ENCODE assay signal across 26 cellular contexts in the genomic region with DNA sequence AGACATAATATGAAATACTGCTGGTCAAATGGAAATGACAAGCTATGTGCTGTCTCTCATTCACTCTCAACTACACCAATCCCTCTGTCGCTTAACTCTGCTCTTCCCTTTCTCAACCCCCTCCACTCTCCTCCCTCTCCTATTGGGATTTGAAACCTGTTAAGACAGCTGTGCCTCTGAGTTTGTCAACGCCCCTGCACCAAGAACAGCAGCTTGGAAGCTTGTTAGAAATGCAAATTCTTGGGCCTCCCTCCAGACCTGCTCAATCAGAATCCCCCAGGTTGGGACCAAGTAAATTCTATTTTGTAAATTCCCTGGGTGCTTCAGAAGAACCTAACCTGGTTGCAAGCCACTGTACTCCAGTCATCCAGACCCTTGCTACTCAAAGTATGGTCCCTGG.
"Had no signal": no experiment of that assay in that cellular context is flagged by ENCODE, and none has a peak within 500 bp of the region (broad histone marks: within the 10 kb centered on the region; RNA-seq: fewer than 3 reads in every experiment).

No MANE protein-coding gene starts in this region.

- H3K36me3 ChIP-seq: brain microvascular endothelial cell, esophagus muscularis mucosa, left lung, lower lobe of right lung, tibial nerve, WERI-Rb-1 had no signal

- H3K27ac Mint-ChIP-seq: activated T-cell treated with anti-CD3 and anti-CD28 coated beads, Interleukin-2, amount 50 U/mL, for 24 hours; naive thymus-derived CD8-positive, alpha-beta T cell had no signal

- H3K4me3 ChIP-seq: coronary artery, dorsolateral prefrontal cortex, esophagus muscularis mucosa, left lung, lower lobe of right lung, tibial nerve had no signal

- H3K27me3 ChIP-seq: tibial nerve had no signal

- DNase-seq: activated CD4-positive, alpha-beta T cell treated with anti-CD3 and anti-CD28 coated beads for 48 hours; activated CD4-positive, alpha-beta T cell treated with anti-CD3 and anti-CD28 coated beads, Interleukin-2, amount 50 U/mL, for 48 hours; activated CD8-positive, alpha-beta memory T cell treated with anti-CD3 and anti-CD28 coated beads, Interleukin-2, amount 50 U/mL, for 48 hours; activated gamma-delta T cell; activated naive CD4-positive, alpha-beta T cell treated with anti-CD3 and anti-CD28 coated beads, Interleukin-2, amount 50 U/mL, for 16 hours; activated T-cell treated with anti-CD3 and anti-CD28 coated beads, Interleukin-2, amount 50 U/mL, for 24 hours; amniotic stem cell; brain microvascular endothelial cell; dorsolateral prefrontal cortex; effector memory CD4-positive, alpha-beta T cell; foreskin keratinocyte; left lung; lower lobe of right lung; mesenchymal stem cell; naive thymus-derived CD8-positive, alpha-beta T cell; posterior cingulate gyrus; right cardiac atrium; stimulated activated naive CD4-positive, alpha-beta T cell treated with Interleukin-2 at 50 U/mL for 16 hours; WERI-Rb-1 had no signal

- ATAC-seq: activated CD4-positive, CD25-positive, alpha-beta regulatory T cell treated with anti-CD3 and anti-CD28 coated beads, Interleukin-2, amount 50 U/mL, for 24 hours; foreskin keratinocyte; left lung; lower lobe of right lung; naive thymus-derived CD8-positive, alpha-beta T cell; right cardiac atrium had no signal

- H3K4me3 Mint-ChIP-seq: activated T-cell treated with anti-CD3 and anti-CD28 coated beads, Interleukin-2, amount 50 U/mL, for 24 hours; naive thymus-derived CD8-positive, alpha-beta T cell had no signal

- H3K9me3 Mint-ChIP-seq: activated T-cell treated with anti-CD3 and anti-CD28 coated beads, Interleukin-2, amount 50 U/mL, for 24 hours had no signal

- H3K9me3 ChIP-seq: left lung, lower lobe of right lung had no signal

- H3K27ac ChIP-seq: brain microvascular endothelial cell, coronary artery, dorsolateral prefrontal cortex, esophagus muscularis mucosa, foreskin keratinocyte, left lung, lower lobe of right lung, tibial nerve, WERI-Rb-1 had no signal

- FAIRE-seq: astrocyte, keratinocyte, urothelium cell line had no signal

- H3K4me1 Mint-ChIP-seq: naive thymus-derived CD8-positive, alpha-beta T cell had no signal

- H3K4me1 ChIP-seq: esophagus muscularis mucosa, foreskin keratinocyte, left lung, lower lobe of right lung, tibial nerve had no signal
